In the genomic region with DNA sequence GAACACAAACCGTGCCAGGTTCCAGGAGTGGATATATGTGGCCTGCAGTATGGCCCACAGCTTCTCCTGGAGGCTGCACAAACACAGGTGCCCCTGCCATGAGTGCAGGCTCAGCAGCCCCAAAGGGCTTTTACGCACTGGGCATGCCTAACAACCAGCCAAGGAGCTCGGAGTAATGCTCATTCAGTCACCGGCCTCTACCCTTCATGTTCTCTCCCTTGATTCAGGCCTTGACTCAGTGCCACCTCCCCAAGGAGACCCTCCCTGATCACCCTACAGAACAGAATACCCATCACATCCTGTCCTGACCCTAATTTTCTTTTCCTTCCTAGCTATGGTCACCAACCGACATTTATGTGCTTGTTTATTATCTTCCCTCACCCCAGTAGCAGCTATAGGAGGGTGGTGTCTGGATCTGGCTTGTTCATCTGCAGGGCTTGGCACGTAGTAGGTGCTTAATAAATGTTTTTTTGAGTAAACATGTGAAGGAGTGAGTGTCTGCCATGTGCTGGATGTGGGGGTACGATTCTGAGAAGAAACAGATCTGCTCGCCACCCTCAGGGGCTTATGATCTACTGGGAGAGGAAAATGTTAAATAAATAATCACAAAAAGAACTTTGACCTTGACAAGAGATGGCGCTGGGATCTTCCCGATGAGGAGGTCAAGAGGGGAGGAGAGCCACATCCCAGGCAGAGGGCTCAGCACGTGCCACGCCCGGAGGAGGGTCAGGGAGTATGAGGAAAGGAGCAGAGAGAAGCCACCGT, we compare ENCODE assay signal across 18 cellular contexts. TPM values are rescaled to one million over a fixed set of nuclear protein-coding genes. Genes with fewer than 3 reads are reported as not detected.
DNase-seq lines count a peak whose midpoint lies in the region; ATAC-seq and TF ChIP-seq lines count a peak whose summit lies in the region.
"Had no signal": no experiment of that assay in that cellular context is flagged by ENCODE, and none has a peak within 500 bp of the region (broad histone marks: within the 10 kb centered on the region; RNA-seq: fewer than 3 reads in every experiment).

No MANE protein-coding gene starts in this region.

- no peaks in the 10 kb centered on the region for H3K9me3 Mint-ChIP-seq in activated naive CD4-positive, alpha-beta T cell treated with anti-CD3 and anti-CD28 coated beads, Interleukin-2, amount 50 U/mL, for 24 hours
- H3K9me3 Mint-ChIP-seq in activated T-helper 17 cell treated with anti-CD3 and anti-CD28 coated beads, Interleukin-2, amount 50 U/mL, for 72 hours: no peaks in the 10 kb centered on the region
- H3K9me3 Mint-ChIP-seq: HFFc6, IgD-negative memory B cell had no signal

- no peak overlapping the region for H3K18ac ChIP-seq in mesenchymal stem cell (ENCODE audit: low read depth in 1 of 2, low read length in 2 of 2)

- no peak overlapping the region for H3K9ac ChIP-seq in mesenchymal stem cell (ENCODE audit: low read length)
- H3K9ac ChIP-seq: BLaER1 had no signal

- no peak overlapping the region for H4K91ac ChIP-seq in mesenchymal stem cell (ENCODE audit: low read length)

- H2BK12ac ChIP-seq in mesenchymal stem cell (ENCODE audit: low read length in 2 of 2): no peak overlapping the region

- H4K8ac ChIP-seq in mesenchymal stem cell (ENCODE audit: low read length): peak overlapping the region; percentile 7

- H2AFZ ChIP-seq in mesenchymal stem cell (ENCODE audit: low read depth, low read length): no peak overlapping the region

- H3K4me1 ChIP-seq in HEK293 (ENCODE audit: control insufficient read depth, insufficient read depth, low read length): no peaks in the 10 kb centered on the region
- no peaks in the 10 kb centered on the region for H3K4me1 ChIP-seq in mesenchymal stem cell (ENCODE audit: control insufficient read depth, insufficient read depth, low read depth, low read length)
- H3K4me1 ChIP-seq: BLaER1 had no signal

- TF ChIP-seq CTCF in HEK293 (tag by site-specific recombination; IDR thresholded peaks at IDR 0.05): no peak
- TF ChIP-seq CTCF in GM13976 (IDR thresholded peaks at IDR 0.05; ENCODE audit: borderline replicate concordance, control extremely low read depth, extremely low read depth, insufficient read depth, missing control alignments): no peak

- H3K4me3 ChIP-seq in HEK293 (ENCODE audit: low read depth, low read length) (no peak overlapping the region), mesenchymal stem cell (ENCODE audit: insufficient read depth in 1 of 2, low read depth in 1 of 2, low read length in 2 of 2) (no peak overlapping the region)
- H3K4me3 ChIP-seq: BLaER1 had no signal

- H3K27me3 Mint-ChIP-seq in activated naive CD4-positive, alpha-beta T cell treated with anti-CD3 and anti-CD28 coated beads, Interleukin-2, amount 50 U/mL, for 24 hours: no peaks in the 10 kb centered on the region
- no peaks in the 10 kb centered on the region for H3K27me3 Mint-ChIP-seq in activated T-helper 17 cell treated with anti-CD3 and anti-CD28 coated beads, Interleukin-2, amount 50 U/mL, for 72 hours
- H3K27me3 Mint-ChIP-seq: IgD-negative memory B cell had no signal

- WGBS in mesenchymal stem cell: 83% methylated on average over 13 of the region's 14 CpGs

- no peak overlapping the region for H2AK5ac ChIP-seq in mesenchymal stem cell (ENCODE audit: low read length, severe bottlenecking)

- H3K4ac ChIP-seq in mesenchymal stem cell (ENCODE audit: low read depth in 1 of 2, low read length in 2 of 2): no peak overlapping the region

- H3K9me3 ChIP-seq in HEK293 (ENCODE audit: control insufficient read depth, insufficient read depth, low read depth, low read length) (no peaks in the 10 kb centered on the region), mesenchymal stem cell (ENCODE audit: control insufficient read depth, low read length) (no peaks in the 10 kb centered on the region)
- H3K9me3 ChIP-seq: BLaER1 had no signal

- no peak overlapping the region for H2BK15ac ChIP-seq in mesenchymal stem cell (ENCODE audit: low read depth, poor library complexity, severe bottlenecking)

- H2BK5ac ChIP-seq in mesenchymal stem cell (ENCODE audit: low read depth, low read length, poor library complexity, severe bottlenecking): no peak overlapping the region

- peaks cover 19% of the 10 kb centered on the region for H3K4me1 Mint-ChIP-seq in activated naive CD4-positive, alpha-beta T cell treated with anti-CD3 and anti-CD28 coated beads, Interleukin-2, amount 50 U/mL, for 24 hours
- H3K4me1 Mint-ChIP-seq in activated T-helper 17 cell treated with anti-CD3 and anti-CD28 coated beads, Interleukin-2, amount 50 U/mL, for 72 hours: peaks cover 21% of the 10 kb centered on the region

- POLR2A ChIA-PET in HEK293 (lab: Yijun Ruan, JAX): no interaction called here

- no peak for DNase-seq in activated naive CD4-positive, alpha-beta T cell (lab: John Stamatoyannopoulos, UW)
- no peak for DNase-seq in mesenchymal stem cell
- no peak for DNase-seq in GM13976 (ENCODE audit: low spot score)
- DNase-seq in stimulated activated CD4-positive, alpha-beta T cell treated with anti-CD3 and anti-CD28 coated beads, Interleukin-4, amount 100 ng/mL, for 4 hours: no peak
- DNase-seq: HFFc6, MV-4-11, NCI-H1436, NCI-H2029 treated with DMSO at 0.1 percent for 48 hours, NCI-H510A treated with DMSO at 0.1 percent for 48 hours, SHP77 had no signal

- H3K36me3 ChIP-seq in HEK293 (ENCODE audit: control insufficient read depth in 2 of 2, insufficient read depth in 1 of 2, low read length in 2 of 2) (no peaks in the 10 kb centered on the region), mesenchymal stem cell (ENCODE audit: control insufficient read depth in 1 of 2, insufficient read depth in 2 of 2, low read depth in 1 of 2, low read length in 2 of 2) (peaks cover 14 to 48% of the 10 kb centered on the region in 2 experiments)
- H3K36me3 ChIP-seq: BLaER1 had no signal

- no peaks in the 10 kb centered on the region for H3K79me1 ChIP-seq in mesenchymal stem cell (replicated peaks; ENCODE audit: low read length, poor library complexity, severe bottlenecking)

- no peak overlapping the region for H3K4me3 Mint-ChIP-seq in activated naive CD4-positive, alpha-beta T cell treated with anti-CD3 and anti-CD28 coated beads, Interleukin-2, amount 50 U/mL, for 24 hours
- no peak overlapping the region for H3K4me3 Mint-ChIP-seq in activated T-helper 17 cell treated with anti-CD3 and anti-CD28 coated beads, Interleukin-2, amount 50 U/mL, for 72 hours
- H3K4me3 Mint-ChIP-seq: HFFc6, IgD-negative memory B cell had no signal

- no peak overlapping the region for H3K14ac ChIP-seq in mesenchymal stem cell (ENCODE audit: low read length in 2 of 2)

- H3K4me2 ChIP-seq in mesenchymal stem cell (ENCODE audit: low read length, poor library complexity, severe bottlenecking): no peak overlapping the region
- H3K4me2 ChIP-seq: BLaER1 had no signal

- in situ Hi-C loops in GM13976 (cut with MboI; ENCODE audit: low sequenced_read_pairs, unreplicated experiment): no loop called here

- H3K36me3 Mint-ChIP-seq in activated naive CD4-positive, alpha-beta T cell treated with anti-CD3 and anti-CD28 coated beads, Interleukin-2, amount 50 U/mL, for 24 hours: peaks cover 15% of the 10 kb centered on the region
- H3K36me3 Mint-ChIP-seq in activated T-helper 17 cell treated with anti-CD3 and anti-CD28 coated beads, Interleukin-2, amount 50 U/mL, for 72 hours (ENCODE audit: low read depth): peaks cover 45% of the 10 kb centered on the region

- CTCF ChIA-PET in HEK293 (lab: Yijun Ruan, JAX): no interaction called here

- H3K27ac ChIP-seq in HEK293 (ENCODE audit: extremely low read depth, low read depth, low read length) (no peak overlapping the region), mesenchymal stem cell (ENCODE audit: low read length, poor library complexity, severe bottlenecking) (no peak overlapping the region)
- H3K27ac ChIP-seq: BLaER1 had no signal

- H2BK120ac ChIP-seq in mesenchymal stem cell (ENCODE audit: low read depth, low read length): no peak overlapping the region

- no peak for ATAC-seq in activated T-helper 17 cell treated with anti-CD3 and anti-CD28 coated beads, Interleukin-2, amount 50 U/mL, for 72 hours (replicated peaks)
- no peak for ATAC-seq in HG02852 (IDR thresholded peaks at IDR 0.05; ENCODE audit: unreplicated experiment)
- ATAC-seq: Panc1, SK-N-SH treated with all-trans-retinoic acid at 6 μM for 48 hours had no signal

- H3K23ac ChIP-seq in mesenchymal stem cell (ENCODE audit: low read length in 2 of 2): no peak overlapping the region

- peak overlapping the region; percentile 33 for H3K27ac Mint-ChIP-seq in activated naive CD4-positive, alpha-beta T cell treated with anti-CD3 and anti-CD28 coated beads, Interleukin-2, amount 50 U/mL, for 24 hours
- H3K27ac Mint-ChIP-seq in activated T-helper 17 cell treated with anti-CD3 and anti-CD28 coated beads, Interleukin-2, amount 50 U/mL, for 72 hours: peak overlapping the region; percentile 8
- H3K27ac Mint-ChIP-seq: HFFc6 had no signal

- H3K27me3 ChIP-seq in mesenchymal stem cell (ENCODE audit: control insufficient read depth in 1 of 2, insufficient read depth in 1 of 2, low read length in 2 of 2): no peaks in the 10 kb centered on the region
- H3K27me3 ChIP-seq: BLaER1 had no signal

TF ChIP-seq in HEK293, 187 proteins besides CTCF, POLR2A, EP300 and RAD21 (continues in another document):
- TF ChIP-seq HOXC10 (CRISPR knock-in tag; IDR thresholded peaks at IDR 0.05) (no peak), ZFP3 (tag by site-specific recombination; IDR thresholded peaks at IDR 0.05; ENCODE audit: low read depth) (no peak)

RNA-seq across cellular contexts. Expression of a gene that starts 9.2 kb away (rescaled TPM):
- 1 to 10 TPM; 6.7 to 8.0 TPM for total RNA-seq in activated T-helper 17 cell treated with anti-CD3 and anti-CD28 coated beads, Interleukin-2, amount 50 U/mL, for 72 hours
- 3.2 TPM for polyA plus RNA-seq in mesenchymal stem cell (2013, experiment 1 of 2)
- polyA plus RNA-seq in mesenchymal stem cell (2013, experiment 2 of 2): 2.7 TPM

RNA-seq across cellular contexts. Expression of a gene that starts 20.9 kb away (rescaled TPM):
- total RNA-seq in activated T-helper 17 cell treated with anti-CD3 and anti-CD28 coated beads, Interleukin-2, amount 50 U/mL, for 72 hours: 1 to 10 TPM; 6.4 to 9.0 TPM
- 1.4 TPM for polyA plus RNA-seq in mesenchymal stem cell (2013, experiment 1 of 2)
- 1.5 TPM for polyA plus RNA-seq in mesenchymal stem cell (2013, experiment 2 of 2)

RNA-seq across cellular contexts. Expression of a gene that starts 24.7 kb away (rescaled TPM):
- 10 to 100 TPM; 40.2 to 65.4 TPM for total RNA-seq in activated T-helper 17 cell treated with anti-CD3 and anti-CD28 coated beads, Interleukin-2, amount 50 U/mL, for 72 hours
- polyA plus RNA-seq in mesenchymal stem cell (2013, experiment 1 of 2): 2.2 TPM
- 2.1 TPM for polyA plus RNA-seq in mesenchymal stem cell (2013, experiment 2 of 2)

RNA-seq across cellular contexts. Expression of a gene that starts 36.6 kb away (rescaled TPM):
- total RNA-seq in activated T-helper 17 cell treated with anti-CD3 and anti-CD28 coated beads, Interleukin-2, amount 50 U/mL, for 72 hours: 10 to 100 TPM; 20.8 to 26.5 TPM
- polyA plus RNA-seq in mesenchymal stem cell (2013, experiment 1 of 2): 13.7 TPM
- polyA plus RNA-seq in mesenchymal stem cell (2013, experiment 2 of 2): 12.4 TPM

RNA-seq across cellular contexts. Expression of a gene that starts 44.1 kb away (rescaled TPM):
- 1 to 10 TPM; 1.5 to 2.6 TPM for total RNA-seq in activated T-helper 17 cell treated with anti-CD3 and anti-CD28 coated beads, Interleukin-2, amount 50 U/mL, for 72 hours
- polyA plus RNA-seq in mesenchymal stem cell (2013, experiment 1 of 2): not detected
- not detected for polyA plus RNA-seq in mesenchymal stem cell (2013, experiment 2 of 2)
